15 cellular contexts compared by ENCODE assay signal in the genomic region with DNA sequence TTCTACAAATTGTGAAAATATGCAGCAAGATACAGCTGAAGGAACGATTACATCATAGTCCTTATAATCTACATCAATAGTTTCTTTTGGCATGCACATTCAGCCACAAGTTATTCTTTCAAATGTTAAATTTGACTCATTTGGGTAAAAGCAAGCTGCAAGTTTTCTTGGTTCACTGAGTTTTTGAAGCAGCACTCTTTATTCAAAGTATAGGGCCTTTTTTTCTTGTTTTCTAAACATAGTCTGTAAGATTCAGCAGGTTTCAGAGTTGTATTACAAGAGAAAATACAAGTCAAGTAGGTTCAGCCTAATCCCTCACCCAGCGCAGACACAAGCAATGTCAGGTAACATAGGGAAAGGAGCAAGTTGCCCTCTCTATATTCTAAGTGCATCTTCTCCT.
DNase-seq lines count a peak whose midpoint lies in the region; ATAC-seq and TF ChIP-seq lines count a peak whose summit lies in the region.
"Had no signal": no experiment of that assay in that cellular context is flagged by ENCODE, and none has a peak within 500 bp of the region (broad histone marks: within the 10 kb centered on the region; RNA-seq: fewer than 3 reads in every experiment).

No MANE protein-coding gene starts in this region.

- H3K9me2 ChIP-seq in OCI-LY1 (ENCODE audit: low read depth, low read length): no peaks in the 10 kb centered on the region

- H3K79me2 ChIP-seq in OCI-LY1 (ENCODE audit: insufficient read depth, low read length): no peaks in the 10 kb centered on the region

- peak overlapping the region; percentile 71; the same call in 1 of the 2 replicates for H2AFZ ChIP-seq in OCI-LY1 (ENCODE audit: low read length)

- H3F3A ChIP-seq in OCI-LY1 (ENCODE audit: insufficient read depth, low read length): no peaks in the 10 kb centered on the region

- no peaks in the 10 kb centered on the region for H3K36me3 ChIP-seq in OCI-LY1 (ENCODE audit: insufficient read depth, low read length)
- H3K36me3 ChIP-seq: adrenal gland had no signal

- no peak for TF ChIP-seq CTCF in OCI-LY1 (IDR thresholded peaks at IDR 0.05; ENCODE audit: low read length)

- H3K4me3 ChIP-seq in OCI-LY1 (ENCODE audit: low read depth, low read length, poor library complexity, severe bottlenecking): no peak overlapping the region
- H3K4me3 ChIP-seq: adrenal gland had no signal

- no peaks in the 10 kb centered on the region for H3K9me3 ChIP-seq in OCI-LY1 (ENCODE audit: low read length)
- H3K9me3 ChIP-seq: adrenal gland had no signal

- H4K20me1 ChIP-seq in OCI-LY1 (ENCODE audit: insufficient read depth, low read length): no peaks in the 10 kb centered on the region

- peak overlapping the region; percentile 70 for H3K27ac ChIP-seq in OCI-LY1 (ENCODE audit: low read depth, low read length, poor library complexity, severe bottlenecking)
- H3K27ac ChIP-seq: adrenal gland had no signal

- H3K4me2 ChIP-seq in OCI-LY1 (ENCODE audit: low read length): peak overlapping the region; percentile 18; the same call in 1 of the 2 replicates

- H3K27me3 ChIP-seq in OCI-LY1 (ENCODE audit: insufficient read depth, low read length): no peaks in the 10 kb centered on the region
- H3K27me3 ChIP-seq: adrenal gland had no signal

- H3K9ac ChIP-seq in OCI-LY1 (ENCODE audit: low read length): peak overlapping the region; percentile 17; the same call in 1 of the 2 replicates

- peak; percentile 78 for ATAC-seq in GM18511 (IDR thresholded peaks at IDR 0.05; ENCODE audit: unreplicated experiment)
- peak; percentile 41 for ATAC-seq in GM21381 (IDR thresholded peaks at IDR 0.05; ENCODE audit: unreplicated experiment)
- ATAC-seq in HG02973 (IDR thresholded peaks at IDR 0.05; ENCODE audit: unreplicated experiment): peak; percentile 58
- ATAC-seq: activated CD4-positive, CD25-positive, alpha-beta regulatory T cell treated with anti-CD3 and anti-CD28 coated beads, Interleukin-2, amount 50 U/mL, for 24 hours; SK-N-SH treated with all-trans-retinoic acid at 6 μM for 48 hours had no signal

- DNase-seq in H4 (ENCODE audit: low spot score): no peak
- DNase-seq in NCI-H226: no peak
- DNase-seq in activated T-cell treated with anti-CD3 and anti-CD28 coated beads, Interleukin-2, amount 50 U/mL, for 1 hour: no peak
- no peak for DNase-seq in anterior cingulate cortex (lab: John Stamatoyannopoulos, UW)
- DNase-seq: adrenal gland, dermis blood vessel endothelial cell, KBM-7, midbrain, NCI-H1930 had no signal

- peaks cover 53% of the 10 kb centered on the region for H3K4me1 ChIP-seq in OCI-LY1 (ENCODE audit: insufficient read depth, low read length, severe bottlenecking)
